In the genomic region with DNA sequence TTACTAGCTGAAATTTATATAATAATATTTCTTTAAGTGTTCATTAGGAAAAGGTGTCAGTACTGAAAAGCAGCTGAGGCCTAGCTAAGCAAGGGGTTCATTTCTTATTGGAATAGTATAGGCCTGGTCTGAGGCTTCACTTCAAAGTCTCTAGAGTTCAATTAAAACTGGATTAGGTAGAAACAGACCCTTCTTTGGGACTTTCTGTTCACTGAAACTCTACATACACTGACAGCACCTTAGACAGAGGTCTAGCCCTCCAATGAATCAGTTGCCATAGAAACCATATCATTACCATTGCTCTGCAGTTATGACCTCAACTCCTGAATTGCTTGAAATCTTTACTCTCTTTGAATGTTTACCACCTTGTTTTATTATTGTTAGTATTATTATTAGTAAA, we compare ENCODE assay signal across 22 cellular contexts.
DNase-seq lines count a peak whose midpoint lies in the region; ATAC-seq and TF ChIP-seq lines count a peak whose summit lies in the region.
"Had no signal": no experiment of that assay in that cellular context is flagged by ENCODE, and none has a peak within 500 bp of the region (broad histone marks: within the 10 kb centered on the region; RNA-seq: fewer than 3 reads in every experiment).

No MANE protein-coding gene starts in this region.

- H3K27ac Mint-ChIP-seq in central memory CD8-positive, alpha-beta T cell (ENCODE audit: low read depth) = peak overlapping the region; percentile 17
- H3K27ac Mint-ChIP-seq: CD8-positive, alpha-beta T cell; T-helper 17 cell had no signal

- H3K4me3 Mint-ChIP-seq in central memory CD8-positive, alpha-beta T cell = no peak overlapping the region
- H3K4me3 Mint-ChIP-seq: CD8-positive, alpha-beta T cell; T-helper 17 cell had no signal

- ATAC-seq in HG03520 (IDR thresholded peaks at IDR 0.05; ENCODE audit: unreplicated experiment) = peak; percentile 43
- no peak for ATAC-seq in central memory CD8-positive, alpha-beta T cell (replicated peaks; ENCODE audit: extremely low read depth, poor library complexity, severe bottlenecking)
- ATAC-seq: CD8-positive, alpha-beta T cell; PC-3; SK-N-SH treated with all-trans-retinoic acid at 6 μM for 48 hours; T-helper 17 cell had no signal

- POLR2A ChIA-PET in HEK293 (lab: Yijun Ruan, JAX) = no interaction called here

- H3K36me3 Mint-ChIP-seq in central memory CD8-positive, alpha-beta T cell (ENCODE audit: insufficient read depth) = peaks cover 6% of the 10 kb centered on the region

- H3K4me3 ChIP-seq in HEK293 (ENCODE audit: low read depth, low read length) = no peak overlapping the region
- H3K4me3 ChIP-seq: GM23248, MG63 had no signal

- H3K36me3 ChIP-seq in HEK293 (ENCODE audit: control insufficient read depth in 2 of 2, insufficient read depth in 1 of 2, low read length in 2 of 2) = no peaks in the 10 kb centered on the region
- H3K36me3 ChIP-seq: MG63 had no signal

- no peaks in the 10 kb centered on the region for H3K4me1 ChIP-seq in HEK293 (ENCODE audit: control insufficient read depth, insufficient read depth, low read length)

- no peaks in the 10 kb centered on the region for H3K27me3 Mint-ChIP-seq in central memory CD8-positive, alpha-beta T cell
- H3K27me3 Mint-ChIP-seq: T-helper 17 cell had no signal

- CTCF ChIA-PET in HEK293 (lab: Yijun Ruan, JAX) = no interaction called here

- no peaks in the 10 kb centered on the region for H3K9me3 Mint-ChIP-seq in central memory CD8-positive, alpha-beta T cell
- H3K9me3 Mint-ChIP-seq: CD8-positive, alpha-beta T cell had no signal

- TF ChIP-seq CTCF in HEK293 (tag by site-specific recombination; IDR thresholded peaks at IDR 0.05) = no peak

- H3K27ac ChIP-seq in HEK293 (ENCODE audit: extremely low read depth, low read depth, low read length) = no peak overlapping the region
- H3K27ac ChIP-seq: C4-2B, GM23248 had no signal

- DNase-seq in OCI-M1 (lab: John Stamatoyannopoulos, UW) = peak; percentile 60
- no peak for DNase-seq in central memory CD8-positive, alpha-beta T cell (ENCODE audit: low spot score in 2 of 2)
- no peak for DNase-seq in NCI-H2171 treated with DMSO at 0.1 percent for 48 hours (lab: John Stamatoyannopoulos, UW)
- no peak for DNase-seq in stimulated activated CD4-positive, alpha-beta T cell treated with anti-CD3 and anti-CD28 coated beads, Interleukin-4, amount 100 ng/mL, for 4 hours
- DNase-seq in NCI-H1694 (lab: John Stamatoyannopoulos, UW) = no peak
- DNase-seq: CD8-positive, alpha-beta T cell; DMS 273 treated with DMSO at 0.1 percent for 48 hours; DMS79; EL; GDM1; GM23248; H7; MG63; NCI-H2029 treated with DMSO at 0.1 percent for 48 hours; NCI-H526; PC-3; T-helper 17 cell; T1000 had no signal

- no peaks in the 10 kb centered on the region for H3K4me1 Mint-ChIP-seq in central memory CD8-positive, alpha-beta T cell

- no peaks in the 10 kb centered on the region for H3K9me3 ChIP-seq in HEK293 (ENCODE audit: control insufficient read depth, insufficient read depth, low read depth, low read length)
- H3K9me3 ChIP-seq: MG63 had no signal

TF ChIP-seq in HEK293, 187 proteins besides CTCF, POLR2A, EP300 and RAD21:
- TF ChIP-seq ZNF76 (tag by site-specific recombination; IDR thresholded peaks at IDR 0.05; ENCODE audit: borderline replicate concordance, low read depth) (no peak), ZNF335 (tag by site-specific recombination; conservative IDR thresholded peaks at IDR 0.05) (no peak)
- TF ChIP-seq, protein P1, sequence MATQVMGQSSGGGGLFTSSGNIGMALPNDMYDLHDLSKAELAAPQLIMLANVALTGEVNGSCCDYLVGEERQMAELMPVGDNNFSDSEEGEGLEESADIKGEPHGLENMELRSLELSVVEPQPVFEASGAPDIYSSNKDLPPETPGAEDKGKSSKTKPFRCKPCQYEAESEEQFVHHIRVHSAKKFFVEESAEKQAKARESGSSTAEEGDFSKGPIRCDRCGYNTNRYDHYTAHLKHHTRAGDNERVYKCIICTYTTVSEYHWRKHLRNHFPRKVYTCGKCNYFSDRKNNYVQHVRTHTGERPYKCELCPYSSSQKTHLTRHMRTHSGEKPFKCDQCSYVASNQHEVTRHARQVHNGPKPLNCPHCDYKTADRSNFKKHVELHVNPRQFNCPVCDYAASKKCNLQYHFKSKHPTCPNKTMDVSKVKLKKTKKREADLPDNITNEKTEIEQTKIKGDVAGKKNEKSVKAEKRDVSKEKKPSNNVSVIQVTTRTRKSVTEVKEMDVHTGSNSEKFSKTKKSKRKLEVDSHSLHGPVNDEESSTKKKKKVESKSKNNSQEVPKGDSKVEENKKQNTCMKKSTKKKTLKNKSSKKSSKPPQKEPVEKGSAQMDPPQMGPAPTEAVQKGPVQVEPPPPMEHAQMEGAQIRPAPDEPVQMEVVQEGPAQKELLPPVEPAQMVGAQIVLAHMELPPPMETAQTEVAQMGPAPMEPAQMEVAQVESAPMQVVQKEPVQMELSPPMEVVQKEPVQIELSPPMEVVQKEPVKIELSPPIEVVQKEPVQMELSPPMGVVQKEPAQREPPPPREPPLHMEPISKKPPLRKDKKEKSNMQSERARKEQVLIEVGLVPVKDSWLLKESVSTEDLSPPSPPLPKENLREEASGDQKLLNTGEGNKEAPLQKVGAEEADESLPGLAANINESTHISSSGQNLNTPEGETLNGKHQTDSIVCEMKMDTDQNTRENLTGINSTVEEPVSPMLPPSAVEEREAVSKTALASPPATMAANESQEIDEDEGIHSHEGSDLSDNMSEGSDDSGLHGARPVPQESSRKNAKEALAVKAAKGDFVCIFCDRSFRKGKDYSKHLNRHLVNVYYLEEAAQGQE (tag by site-specific recombination; IDR thresholded peaks at IDR 0.05) = peak; percentile 61; the same call in 1 of the 2 replicates
